In the genomic region with DNA sequence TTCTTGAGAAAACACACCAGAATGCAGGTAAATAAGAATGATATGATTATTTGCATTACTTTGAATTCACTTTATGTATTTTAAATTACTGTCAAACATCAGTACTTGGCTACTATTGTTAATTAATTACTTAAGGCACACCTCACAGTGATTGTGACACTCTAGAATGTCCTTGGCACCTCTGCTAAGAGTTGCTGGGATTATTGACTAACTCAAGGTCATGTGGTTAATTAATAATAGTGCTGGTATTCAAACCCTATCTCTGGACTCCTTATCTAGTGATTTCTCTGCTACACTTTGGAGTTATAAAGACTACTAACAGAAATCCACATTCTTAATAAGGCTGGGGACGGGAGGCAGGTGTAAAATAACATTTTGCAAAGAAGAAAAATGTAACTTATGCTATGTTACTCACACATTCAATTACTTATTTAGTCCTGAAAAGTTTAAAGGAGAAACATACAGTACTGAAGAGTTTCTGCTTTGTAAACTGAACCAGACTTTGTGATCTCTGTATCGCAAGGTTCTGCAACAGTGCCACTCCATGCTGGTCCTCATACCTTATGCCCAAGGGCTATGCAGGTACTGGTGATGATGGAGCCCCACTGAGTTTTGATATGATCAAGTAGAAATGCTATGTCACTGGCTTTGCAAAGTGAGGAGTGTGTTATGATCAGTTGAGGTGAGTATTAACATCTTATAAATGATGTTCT, we compare ENCODE assay signal across 27 cellular contexts.
"Had no signal": no experiment of that assay in that cellular context is flagged by ENCODE, and none has a peak within 500 bp of the region (broad histone marks: within the 10 kb centered on the region; RNA-seq: fewer than 3 reads in every experiment).

No MANE protein-coding gene starts in this region.

- H3K27me3 ChIP-seq: cardiac muscle cell, colonic mucosa, esophagus muscularis mucosa, foreskin keratinocyte, gastroesophageal sphincter, hepatocyte, ovary, right atrium auricular region, sigmoid colon, testis, tibial artery, upper lobe of left lung had no signal

- DNase-seq: colonic mucosa; effector CD8-positive, alpha-beta T cell; endodermal cell; foreskin keratinocyte; heart left ventricle; left ventricle myocardium inferior; lower lobe of right lung; mucosa of descending colon; natural killer cell; occipital lobe; ovary; sigmoid colon; spleen; stimulated activated CD4-positive, alpha-beta T cell treated with anti-CD3 and anti-CD28 coated beads, Interleukin-4, amount 100 ng/mL, for 4 hours; stimulated activated naive CD8-positive, alpha-beta T cell treated with anti-CD3 and anti-CD28 coated beads, Interleukin-15, Interleukin-2, amounts not matched to agents 100 U/mL and 50 U/mL, for 24 hours; substantia nigra; testis; tibial artery; upper lobe of left lung had no signal

- FAIRE-seq: islet of Langerhans had no signal

- H3K4me3 ChIP-seq: cardiac muscle cell, colonic mucosa, esophagus muscularis mucosa, gastroesophageal sphincter, heart left ventricle, hepatocyte, left ventricle myocardium inferior, lower lobe of right lung, mucosa of descending colon, ovary, right atrium auricular region, sigmoid colon, spleen, testis, tibial artery, upper lobe of left lung had no signal

- H3K9me3 ChIP-seq: colonic mucosa, esophagus muscularis mucosa, gastroesophageal sphincter, heart left ventricle, left ventricle myocardium inferior, lower lobe of right lung, mucosa of descending colon, ovary, right atrium auricular region, sigmoid colon, testis, tibial artery had no signal

- H3K4me1 ChIP-seq: colonic mucosa, esophagus muscularis mucosa, foreskin keratinocyte, gastroesophageal sphincter, heart left ventricle, left ventricle myocardium inferior, lower lobe of right lung, right atrium auricular region, sigmoid colon, spleen, testis, tibial artery, upper lobe of left lung had no signal

- H3K27ac ChIP-seq: cardiac muscle cell, colonic mucosa, epithelial cell of prostate, esophagus muscularis mucosa, foreskin keratinocyte, gastroesophageal sphincter, heart left ventricle, hepatocyte, left ventricle myocardium inferior, lower lobe of right lung, ovary, right atrium auricular region, sigmoid colon, spleen, testis, tibial artery, upper lobe of left lung had no signal

- ATAC-seq: foreskin keratinocyte; gastroesophageal sphincter; heart left ventricle; mucosa of descending colon; natural killer cell; stimulated activated memory B cell treated with anti-CD40 and anti-IgM and Interleukin-4, amounts not matched to agents 10 μg/mL and 1 μg/mL and 100 μg/mL, for 72 hours; stimulated activated naive CD8-positive, alpha-beta T cell treated with anti-CD3 and anti-CD28 coated beads, Interleukin-15, Interleukin-2, amounts not matched to agents 100 U/mL and 50 U/mL, for 24 hours had no signal

- H3K36me3 ChIP-seq: cardiac muscle cell, colonic mucosa, esophagus muscularis mucosa, gastroesophageal sphincter, heart left ventricle, left ventricle myocardium inferior, lower lobe of right lung, ovary, right atrium auricular region, sigmoid colon, spleen, tibial artery, upper lobe of left lung had no signal
